In genomic region chr6:72035483-72035882, GRCh38 we compare ENCODE assay signal across 17 cellular contexts.
"Had no signal": no experiment of that assay in that cellular context is flagged by ENCODE, and none has a peak within 500 bp of the region (broad histone marks: within the 10 kb centered on the region; RNA-seq: fewer than 3 reads in every experiment).

No MANE protein-coding gene starts in this region.

- DNase-seq: activated B cell treated with CpG ODN at 0.5 μM for 24 hours; activated CD4-positive, alpha-beta T cell treated with anti-CD3 and anti-CD28 coated beads for 4 hours; activated CD8-positive, alpha-beta T cell treated with anti-CD3 and anti-CD28 coated beads for 36 hours; activated naive CD4-positive, alpha-beta T cell treated with Interleukin-2 at 50 U/mL for 16 hours; activated naive CD8-positive, alpha-beta T cell treated with anti-CD3 and anti-CD28 coated beads, Interleukin-2, amount 10 ng/mL, durations not matched to agents 7 days and 5 days; activated T-cell treated with anti-CD3 and anti-CD28 coated beads, Interleukin-2, amount 50 U/mL, for 1 hour; aorta; brain microvascular endothelial cell; colonic mucosa; heart right ventricle; stimulated activated CD4-positive, alpha-beta T cell treated with anti-CD3 and anti-CD28 coated beads, Interleukin-2, amount 100 ng/mL, for 24 hours; T-cell; transverse colon had no signal

- H3K9me3 ChIP-seq: colonic mucosa, heart right ventricle, suprapubic skin, transverse colon, vagina had no signal

- H3K27ac ChIP-seq: brain microvascular endothelial cell, colonic mucosa, heart right ventricle, parathyroid adenoma, suprapubic skin, transverse colon, vagina had no signal

- H3K4me3 ChIP-seq: colonic mucosa, heart right ventricle, lung, suprapubic skin, transverse colon, vagina had no signal

- H3K27me3 ChIP-seq: brain microvascular endothelial cell, colonic mucosa, heart right ventricle, suprapubic skin, transverse colon, vagina had no signal

- H3K4me1 ChIP-seq: colonic mucosa, heart right ventricle, parathyroid adenoma, suprapubic skin, transverse colon, vagina had no signal

- H3K9ac ChIP-seq: parathyroid adenoma had no signal

- H3K79me2 ChIP-seq: parathyroid adenoma had no signal

- H3K36me3 ChIP-seq: brain microvascular endothelial cell, colonic mucosa, heart right ventricle, suprapubic skin, transverse colon, vagina had no signal

- H2AFZ ChIP-seq: parathyroid adenoma had no signal
